8 cellular contexts compared by ENCODE assay signal in genomic region chr6:166106076-166106686, GRCh38.
A peak's percentile ranks its signal among the peaks of the same experiment; 100 is the strongest.
DNase-seq lines count a peak whose midpoint lies in the region; ATAC-seq and TF ChIP-seq lines count a peak whose summit lies in the region.

No MANE protein-coding gene starts in this region.

- no peak overlapping the region for H3K4me3 ChIP-seq in esophagus squamous epithelium
- no peak overlapping the region for H3K4me3 ChIP-seq in suprapubic skin

- ATAC-seq in CD4-positive, alpha-beta T cell (ENCODE audit: poor library complexity), result no peak
- peak; percentile 84 for ATAC-seq in GM19351 (IDR thresholded peaks at IDR 0.05; ENCODE audit: unreplicated experiment)
- peak; percentile 81 for ATAC-seq in HG03571 (IDR thresholded peaks at IDR 0.05; ENCODE audit: unreplicated experiment)

- CTCF ChIA-PET in CD4-positive, alpha-beta T cell (lab: Charles Lee), result no interaction called here

- no peak overlapping the region for H3K4me3 Mint-ChIP-seq in CD4-positive, alpha-beta T cell
- no peak overlapping the region for H3K4me3 Mint-ChIP-seq in nephron progenitor cell

- POLR2A ChIA-PET in CD4-positive, alpha-beta T cell (lab: Charles Lee), result no interaction called here

- peaks cover 12% of the 10 kb centered on the region for H3K9me3 ChIP-seq in CD4-positive, alpha-beta T cell (ENCODE audit: control insufficient read depth, low read length)
- H3K9me3 ChIP-seq in esophagus squamous epithelium, result peaks cover 0 to 7% (median 0%) of the 10 kb centered on the region in 3 donors
- H3K9me3 ChIP-seq in suprapubic skin, result no peaks in the 10 kb centered on the region

- peaks cover 8% of the 10 kb centered on the region for H3K27me3 ChIP-seq in CD4-positive, alpha-beta T cell (ENCODE audit: control insufficient read depth, insufficient read depth, low read length)
- H3K27me3 ChIP-seq in esophagus squamous epithelium (peaks cover 0 to 3% (median 0%) of the 10 kb centered on the region in 4 donors), suprapubic skin (no peaks in the 10 kb centered on the region)

- H3K27me3 Mint-ChIP-seq in CD4-positive, alpha-beta T cell, result peaks cover 27% of the 10 kb centered on the region
- peaks cover 17% of the 10 kb centered on the region for H3K27me3 Mint-ChIP-seq in nephron progenitor cell (ENCODE audit: low read depth, poor library complexity)

- no peaks in the 10 kb centered on the region for H3K36me3 ChIP-seq in esophagus squamous epithelium
- no peaks in the 10 kb centered on the region for H3K36me3 ChIP-seq in suprapubic skin

- no peaks in the 10 kb centered on the region for H3K4me1 ChIP-seq in esophagus squamous epithelium
- no peaks in the 10 kb centered on the region for H3K4me1 ChIP-seq in suprapubic skin

- H3K9me3 Mint-ChIP-seq in CD4-positive, alpha-beta T cell, result peaks cover 8% of the 10 kb centered on the region
- peaks cover 17% of the 10 kb centered on the region for H3K9me3 Mint-ChIP-seq in nephron progenitor cell

- H3K36me3 Mint-ChIP-seq in CD4-positive, alpha-beta T cell (ENCODE audit: low read depth), result no peaks in the 10 kb centered on the region
- peaks cover 8% of the 10 kb centered on the region for H3K36me3 Mint-ChIP-seq in nephron progenitor cell (ENCODE audit: low read depth)

- intact Hi-C loops in CD4-positive, alpha-beta T cell (cut with DNase I, micrococcal nuclease), result loop anchor here (2.0 to 10.0 kb wide), 2 partner anchors 221 kb away; no protein-coding TSS in a partner anchor
- intact Hi-C loops in esophagus squamous epithelium (cut with DNase I), result no loop called here

- no peak overlapping the region for H3K27ac Mint-ChIP-seq in CD4-positive, alpha-beta T cell
- H3K27ac Mint-ChIP-seq in nephron progenitor cell, result no peak overlapping the region

- 1 to 3% methylated on average over 5 to 11 of the region's 11 CpGs for WGBS in esophagus squamous epithelium, 2 donors
- under 1% methylated on average over 11 of the region's 11 CpGs for WGBS in suprapubic skin

- peak; percentile 2 to 74 (median 56) for DNase-seq in CD4-positive, alpha-beta T cell
- DNase-seq in NK-92 treated with Interleukin-12 subunit alpha and Interleukin-12 subunit beta, amount 100 ng/mL, for 24 hours (lab: John Stamatoyannopoulos, UW), result peak; percentile 11
- DNase-seq in activated CD8-positive, alpha-beta memory T cell treated with anti-CD3 and anti-CD28 coated beads, Interleukin-2, amount 50 U/mL, for 4 hours, result peak; percentile 24
- no peak for DNase-seq in esophagus squamous epithelium (lab: John Stamatoyannopoulos, UW)
- peak; percentile 89 for DNase-seq in nephron progenitor cell
- peak in 1 of 2 donors; percentile 71 for DNase-seq in suprapubic skin (ENCODE audit: low spot score in 2 of 2)

- TF ChIP-seq POLR2A in esophagus squamous epithelium (IDR thresholded peaks at IDR 0.05) (no peak), suprapubic skin (IDR thresholded peaks at IDR 0.05) (no peak)

- H3K27ac ChIP-seq in CD4-positive, alpha-beta T cell (ENCODE audit: low read depth, low read length), result no peak overlapping the region
- H3K27ac ChIP-seq in esophagus squamous epithelium, result no peak overlapping the region
- no peak overlapping the region for H3K27ac ChIP-seq in suprapubic skin

- no peak for TF ChIP-seq EP300 in suprapubic skin (IDR thresholded peaks at IDR 0.05)

- peak; percentile 41 for TF ChIP-seq CTCF in CD4-positive, alpha-beta T cell (IDR thresholded peaks at IDR 0.05)
- TF ChIP-seq CTCF in esophagus squamous epithelium (IDR thresholded peaks at IDR 0.05) (peak; percentile 55 to 87 (median 74)), nephron progenitor cell (IDR thresholded peaks at IDR 0.05) (peak; percentile 96), suprapubic skin (IDR thresholded peaks at IDR 0.05) (peak; percentile 55 to 68)

- no peaks in the 10 kb centered on the region for H3K4me1 Mint-ChIP-seq in CD4-positive, alpha-beta T cell (ENCODE audit: low read depth)
- H3K4me1 Mint-ChIP-seq in nephron progenitor cell, result no peaks in the 10 kb centered on the region

Comparison
In these comparisons a context has a peak if more than half of its experiments do, and no peak if none do; other contexts are left out.
1. CTCF ChIP-seq: peak in every context shown above with its lines; median percentile 96 in nephron progenitor cell; 74 in esophagus squamous epithelium; 62 in suprapubic skin; 41 in CD4-positive, alpha-beta T cell.